ENCODE assay signal across 9 cellular contexts in the genomic region with DNA sequence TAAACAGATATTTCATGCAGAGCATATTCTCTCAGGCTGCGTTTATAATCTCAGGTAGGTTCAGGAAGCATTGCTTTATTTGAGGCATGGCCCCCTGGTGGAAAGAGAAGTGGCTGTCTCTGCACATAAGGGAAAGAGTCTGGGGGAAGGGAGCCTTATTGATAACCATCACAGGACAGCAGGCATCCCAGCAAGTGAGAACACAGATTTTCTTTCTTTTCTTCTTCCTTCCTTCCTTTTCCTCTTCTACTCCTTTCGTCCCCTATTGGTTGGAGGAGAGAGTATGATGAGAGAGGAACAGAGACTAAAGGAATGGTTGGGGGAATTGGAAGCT. TPM values are rescaled to one million over a fixed set of nuclear protein-coding genes. Genes with fewer than 3 reads are reported as not detected.
DNase-seq lines count a peak whose midpoint lies in the region; ATAC-seq lines count a peak whose summit lies in the region.
"Had no signal": no experiment of that assay in that cellular context is flagged by ENCODE, and none has a peak within 500 bp of the region (broad histone marks: within the 10 kb centered on the region; RNA-seq: fewer than 3 reads in every experiment).

No MANE protein-coding gene starts in this region.

- H3K27me3 Mint-ChIP-seq in T-cell: no peaks in the 10 kb centered on the region

- H3K9me3 ChIP-seq in HAP-1: no peaks in the 10 kb centered on the region

- no peak overlapping the region for H3K27ac Mint-ChIP-seq in T-cell

- POLR2A ChIA-PET in T-cell (lab: Charles Lee): no interaction called here

- no peaks in the 10 kb centered on the region for H3K27me3 ChIP-seq in HAP-1 (ENCODE audit: low read depth)

- CTCF ChIA-PET in T-cell (lab: Charles Lee): interaction anchor here in 1 of 2 donors (0.5 kb wide), 1 partner anchor 42 kb away, joined by 3 read pairs; no protein-coding TSS in a partner anchor

- H3K4me3 ChIP-seq in HAP-1: no peak overlapping the region
- H3K4me3 ChIP-seq: lung had no signal

- DNase-seq in DMS53 (lab: John Stamatoyannopoulos, UW) (peak; percentile 65), HAP-1 (ENCODE audit: low spot score in 2 of 2) (peak; percentile 23 to 39), T-cell (peak in 19 of 34 experiments; percentile 1 to 34 (median 18)), iPS-NIHi11 (ENCODE audit: low spot score) (peak; percentile 36), NOMO-1 treated with dmso at 0.1 percent for 144 hours (lab: John Stamatoyannopoulos, UW; ENCODE audit: unreplicated experiment) (no peak), G401 (ENCODE audit: low spot score) (no peak), nucleus accumbens (lab: John Stamatoyannopoulos, UW) (no peak)

- H3K4me1 Mint-ChIP-seq in T-cell: peaks cover 24 to 41% (median 29%) of the 10 kb centered on the region in 3 donors

- ATAC-seq in T-cell (replicated peaks in 1 of 4) (peak in 3 of 4 experiments; percentile 35 to 57 (median 47)), HG03469 (IDR thresholded peaks at IDR 0.05; ENCODE audit: unreplicated experiment) (no peak)

- H3K36me3 Mint-ChIP-seq in T-cell: peaks cover 34% of the 10 kb centered on the region

- in situ Hi-C loops in HAP-1 (cut with MboI; ENCODE audit: low sequenced_read_pairs) (no loop called here), G401 (cut with HindIII; ENCODE audit: low sequenced_read_pairs) (no loop called here)

- H3K36me3 ChIP-seq in HAP-1 (replicated peaks): no peaks in the 10 kb centered on the region

- H3K4me1 ChIP-seq in HAP-1: no peaks in the 10 kb centered on the region

- H3K9me3 Mint-ChIP-seq in T-cell: no peaks in the 10 kb centered on the region

- no peak overlapping the region for H3K4me3 Mint-ChIP-seq in T-cell

RNA-seq across cellular contexts. Expression of gene TSNAX, which starts 21.9 kb away (rescaled TPM):
- total RNA-seq in T-cell: 10 to 100 TPM; 31.0 to 40.6 (median 35.0) TPM
- 27.4 and 28.0 TPM in 2 replicates for total RNA-seq in G401 (2014; rRNA removed; shearing (Covaris generic))

Comparison
In these comparisons a context has a peak if more than half of its experiments do, and no peak if none do; other contexts are left out.
1. DNase-seq: peak in DMS53 (single experiment), HAP-1 (2 of 2), T-cell (19 of 34) and iPS-NIHi11 (single experiment); none in NOMO-1 treated with dmso at 0.1 percent for 144 hours (single experiment), G401 (single experiment) and nucleus accumbens (0 of 56).